ENCODE assay signal across 8 cellular contexts in genomic region chr5:143206194-143207053, GRCh38.
DNase-seq lines count a peak whose midpoint lies in the region; ATAC-seq, FAIRE-seq and TF ChIP-seq lines count a peak whose summit lies in the region.

No MANE protein-coding gene starts in this region.

- H3K23ac ChIP-seq in mesenchymal stem cell (ENCODE audit: low read length in 2 of 2), result no peak overlapping the region

- H4K91ac ChIP-seq in mesenchymal stem cell (ENCODE audit: low read length), result no peak overlapping the region

- no peak overlapping the region for H2BK5ac ChIP-seq in mesenchymal stem cell (ENCODE audit: low read depth, low read length, poor library complexity, severe bottlenecking)

- no peak overlapping the region for H3K14ac ChIP-seq in mesenchymal stem cell (ENCODE audit: low read length in 2 of 2)

- H3K4me1 ChIP-seq in keratinocyte (ENCODE audit: control insufficient read depth, extremely low read depth, insufficient read depth, low read length), result peaks cover 33% of the 10 kb centered on the region
- no peaks in the 10 kb centered on the region for H3K4me1 ChIP-seq in mesenchymal stem cell (ENCODE audit: control insufficient read depth, insufficient read depth, low read depth, low read length)
- no peaks in the 10 kb centered on the region for H3K4me1 ChIP-seq in hepatocyte (ENCODE audit: insufficient read depth)

- FAIRE-seq in GM18507 (lab: Jason Lieb, UNC) (peak; percentile 81), keratinocyte (lab: Jason Lieb, UNC) (peak; percentile 85)

- no peaks in the 10 kb centered on the region for H3K9me3 ChIP-seq in keratinocyte (ENCODE audit: control insufficient read depth, low read depth, low read length)
- no peaks in the 10 kb centered on the region for H3K9me3 ChIP-seq in mesenchymal stem cell (ENCODE audit: control insufficient read depth, low read length)
- no peaks in the 10 kb centered on the region for H3K9me3 ChIP-seq in hepatocyte (ENCODE audit: low read depth)

- H4K8ac ChIP-seq in mesenchymal stem cell (ENCODE audit: low read length), result no peak overlapping the region

- H3K4me3 ChIP-seq in keratinocyte (ENCODE audit: control insufficient read depth in 2 of 3, extremely low read depth in 1 of 3, insufficient read depth in 2 of 3, low read depth in 1 of 3, low read length in 3 of 3), result peak overlapping the region in 2 of 3 experiments; percentile 32 to 48
- H3K4me3 ChIP-seq in mesenchymal stem cell (ENCODE audit: insufficient read depth in 1 of 2, low read depth in 1 of 2, low read length in 2 of 2), result no peak overlapping the region
- no peak overlapping the region for H3K4me3 ChIP-seq in hepatocyte

- dilution Hi-C loops in keratinocyte (cut with MboI; ENCODE audit: extremely low pct_ligation_motif_present, low sequenced_read_pairs), result no loop called here

- H3K36me3 ChIP-seq in keratinocyte (ENCODE audit: control insufficient read depth in 2 of 2, extremely low read depth in 1 of 2, insufficient read depth in 2 of 2, low read length in 2 of 2) (no peaks in the 10 kb centered on the region), mesenchymal stem cell (ENCODE audit: control insufficient read depth in 1 of 2, insufficient read depth in 2 of 2, low read depth in 1 of 2, low read length in 2 of 2) (no peaks in the 10 kb centered on the region), hepatocyte (replicated peaks; ENCODE audit: insufficient read depth, low read depth) (no peaks in the 10 kb centered on the region)

- H3K4ac ChIP-seq in mesenchymal stem cell (ENCODE audit: low read depth in 1 of 2, low read length in 2 of 2), result no peak overlapping the region

- H3K9me1 ChIP-seq in keratinocyte (ENCODE audit: control insufficient read depth, extremely low read depth, insufficient read depth, low read length), result no peaks in the 10 kb centered on the region

- DNase-seq in GM18507 (ENCODE audit: extremely low spot score, insufficient read length, low read depth), result no peak
- peak; percentile 29 for DNase-seq in GM20000 (ENCODE audit: low spot score)
- DNase-seq in keratinocyte (ENCODE audit: low read depth, low spot score), result peak; percentile 41
- DNase-seq in mesenchymal stem cell, result no peak
- no peak for DNase-seq in dedifferentiated amniotic fluid mesenchymal stem cell (ENCODE audit: extremely low spot score)
- DNase-seq in hepatocyte (ENCODE audit: low spot score), result no peak
- no peak for DNase-seq in Right ventricle myocardium inferior (ENCODE audit: missing footprints)

- H3K27ac ChIP-seq in keratinocyte (ENCODE audit: control insufficient read depth, insufficient read depth, low read length), result peak overlapping the region; percentile 98
- H3K27ac ChIP-seq in mesenchymal stem cell (ENCODE audit: low read length, poor library complexity, severe bottlenecking), result no peak overlapping the region
- H3K27ac ChIP-seq in hepatocyte, result no peak overlapping the region

- no peak for TF ChIP-seq CTCF in GM20000 (IDR thresholded peaks at IDR 0.05; ENCODE audit: extremely low read depth, missing control alignments)
- TF ChIP-seq CTCF in keratinocyte (optimal IDR thresholded peaks at IDR 0.05 in 1 of 3, IDR thresholded peaks at IDR 0.05 in 1 of 3, conservative IDR thresholded peaks at IDR 0.05 in 1 of 3; ENCODE audit: extremely low read depth in 1 of 3, insufficient read depth in 2 of 3, low read length in 3 of 3), result no peak
- TF ChIP-seq CTCF in hepatocyte (IDR thresholded peaks at IDR 0.05; ENCODE audit: poor library complexity), result no peak

- H2AFZ ChIP-seq in keratinocyte (ENCODE audit: control insufficient read depth, low read length), result peak overlapping the region; percentile 10
- no peak overlapping the region for H2AFZ ChIP-seq in mesenchymal stem cell (ENCODE audit: low read depth, low read length)
- H2AFZ ChIP-seq in hepatocyte, result no peak overlapping the region

- no peaks in the 10 kb centered on the region for H3K27me3 ChIP-seq in keratinocyte (ENCODE audit: control insufficient read depth, extremely low read depth, insufficient read depth, low read length)
- no peaks in the 10 kb centered on the region for H3K27me3 ChIP-seq in mesenchymal stem cell (ENCODE audit: control insufficient read depth in 1 of 2, insufficient read depth in 1 of 2, low read length in 2 of 2)
- H3K27me3 ChIP-seq in hepatocyte, result no peaks in the 10 kb centered on the region

- H3K79me1 ChIP-seq in mesenchymal stem cell (replicated peaks; ENCODE audit: low read length, poor library complexity, severe bottlenecking), result no peaks in the 10 kb centered on the region

- H2BK120ac ChIP-seq in mesenchymal stem cell (ENCODE audit: low read depth, low read length), result no peak overlapping the region

- peak overlapping the region in 1 of 2 experiments; percentile 50 for H3K18ac ChIP-seq in mesenchymal stem cell (ENCODE audit: low read depth in 1 of 2, low read length in 2 of 2)

- H4K20me1 ChIP-seq in keratinocyte (ENCODE audit: control insufficient read depth, extremely low read depth, insufficient read depth, low read length), result no peaks in the 10 kb centered on the region
- no peaks in the 10 kb centered on the region for H4K20me1 ChIP-seq in hepatocyte (ENCODE audit: insufficient read depth, poor library complexity, severe bottlenecking)

- H3K79me2 ChIP-seq in keratinocyte (ENCODE audit: control insufficient read depth, insufficient read depth, low read length) (no peaks in the 10 kb centered on the region), hepatocyte (no peaks in the 10 kb centered on the region)

- H3K9ac ChIP-seq in keratinocyte (ENCODE audit: control insufficient read depth, extremely low read depth, insufficient read depth, low read length) (peak overlapping the region; percentile 81), mesenchymal stem cell (ENCODE audit: low read length) (no peak overlapping the region)

- intact Hi-C loops in Right ventricle myocardium inferior (cut with DNase I), result loop anchor here (5.0 kb wide), 2 partner anchors 99 to 204 kb away; no protein-coding TSS in a partner anchor

- no peak overlapping the region for H2BK15ac ChIP-seq in mesenchymal stem cell (ENCODE audit: low read depth, poor library complexity, severe bottlenecking)

- H2AK5ac ChIP-seq in mesenchymal stem cell (ENCODE audit: low read length, severe bottlenecking), result no peak overlapping the region

- H2BK12ac ChIP-seq in mesenchymal stem cell (ENCODE audit: low read length in 2 of 2), result peak overlapping the region in 1 of 2 experiments; percentile 68

- WGBS in mesenchymal stem cell, result 92% methylated on average over 19 of the region's 19 CpGs
- 85% methylated on average over 19 of the region's 19 CpGs for WGBS in hepatocyte (ENCODE audit: low lambda C conversion rate, missing lambda C conversion rate)

- ATAC-seq in HG03378 (IDR thresholded peaks at IDR 0.05; ENCODE audit: unreplicated experiment), result peak; percentile 61
- no peak for ATAC-seq in Right ventricle myocardium inferior

- H3K4me2 ChIP-seq in keratinocyte (ENCODE audit: control insufficient read depth, extremely low read depth, insufficient read depth, low read depth, low read length) (peak overlapping the region; percentile 90), mesenchymal stem cell (ENCODE audit: low read length, poor library complexity, severe bottlenecking) (no peak overlapping the region), hepatocyte (no peak overlapping the region)

- no peaks in the 10 kb centered on the region for H3K9me2 ChIP-seq in hepatocyte (replicated peaks; ENCODE audit: insufficient read depth)

Comparison
In these comparisons a context has a peak if more than half of its experiments do, and no peak if none do; other contexts are left out.
1. DNase-seq: peak in GM20000 (single experiment) and keratinocyte (single experiment); none in GM18507 (single experiment), mesenchymal stem cell (single experiment), dedifferentiated amniotic fluid mesenchymal stem cell (single experiment), hepatocyte (single experiment) and Right ventricle myocardium inferior (single experiment).
2. H3K4me3 ChIP-seq: peak in keratinocyte (2 of 3); none in mesenchymal stem cell (0 of 2) and hepatocyte (single experiment).